Comparison of ENCODE assay signal across 23 cellular contexts in genomic region chr17:41498276-41498675, GRCh38. TPM values are rescaled to one million over a fixed set of nuclear protein-coding genes. Genes with fewer than 3 reads are reported as not detected.
A peak's percentile ranks its signal among the peaks of the same experiment; 100 is the strongest.
DNase-seq lines count a peak whose midpoint lies in the region; ATAC-seq, FAIRE-seq and TF ChIP-seq lines count a peak whose summit lies in the region.
"Had no signal": no experiment of that assay in that cellular context is flagged by ENCODE, and none has a peak within 500 bp of the region (broad histone marks: within the 10 kb centered on the region; RNA-seq: fewer than 3 reads in every experiment).

No MANE protein-coding gene starts in this region.

- TF ChIP-seq CTCF in HEK293 (tag by site-specific recombination; IDR thresholded peaks at IDR 0.05): no peak
- no peak for TF ChIP-seq CTCF in NB4 (IDR thresholded peaks at IDR 0.05; ENCODE audit: low read depth, low read length)
- TF ChIP-seq CTCF in kidney (IDR thresholded peaks at IDR 0.05; ENCODE audit: borderline replicate concordance, extremely low read depth, insufficient read depth): no peak

- DNase-seq in NB4 (ENCODE audit: low read depth) (peak; percentile 59), naive B cell (no peak), kidney glomerular epithelial cell (lab: John Stamatoyannopoulos, UW) (no peak), islet precursor cell (no peak), kidney (no peak), HuH-7 (ENCODE audit: low spot score) (no peak)
- no peak for DNase-seq in effector memory CD8-positive, alpha-beta T cell
- DNase-seq: activated CD4-positive, alpha-beta T cell treated with anti-CD3 and anti-CD28 coated beads, Interleukin-2, amount 50 U/mL, for 1 hour; activated naive CD8-positive, alpha-beta T cell treated with anti-CD3 and anti-CD28 coated beads, Interleukin-2, amount 10 ng/mL, durations not matched to agents 7 days and 5 days; activated T-cell treated with anti-CD3 and anti-CD28 coated beads, Interleukin-2, amount 50 U/mL, for 1 hour; heart left ventricle; naive thymus-derived CD8-positive, alpha-beta T cell; NCI-H1105 treated with DMSO at 0.1 percent for 48 hours; NCI-H446; stimulated activated CD4-positive, alpha-beta T cell treated with anti-CD3 and anti-CD28 coated beads, Interleukin-15, amount 100 ng/mL, for 24 hours had no signal

- peaks cover 0 to 12% of the 10 kb centered on the region in 2 donors for H3K4me1 Mint-ChIP-seq in effector memory CD8-positive, alpha-beta T cell (ENCODE audit: low read depth in 2 of 2)
- H3K4me1 Mint-ChIP-seq in naive B cell: peaks cover 13 to 24% (median 21%) of the 10 kb centered on the region in 3 donors

- H3K36me3 Mint-ChIP-seq in effector memory CD8-positive, alpha-beta T cell (ENCODE audit: insufficient read depth): no peaks in the 10 kb centered on the region
- no peaks in the 10 kb centered on the region for H3K36me3 Mint-ChIP-seq in naive B cell
- H3K36me3 Mint-ChIP-seq: activated naive CD8-positive, alpha-beta T cell treated with anti-CD3 and anti-CD28 coated beads, Interleukin-2, amount 10 ng/mL, durations not matched to agents 7 days and 5 days; naive thymus-derived CD8-positive, alpha-beta T cell had no signal

- H3K4me1 ChIP-seq in HEK293 (ENCODE audit: control insufficient read depth, insufficient read depth, low read length) (peaks cover 2% of the 10 kb centered on the region), kidney (ENCODE audit: control insufficient read depth in 1 of 2, insufficient read depth in 1 of 2, low read depth in 1 of 2, low read length in 2 of 2) (peaks cover 0 to 4% of the 10 kb centered on the region in 2 donors)

- no peaks in the 10 kb centered on the region for H3K9me3 Mint-ChIP-seq in effector memory CD8-positive, alpha-beta T cell
- H3K9me3 Mint-ChIP-seq in naive B cell: peaks cover 0 to 5% (median 0%) of the 10 kb centered on the region in 7 donors
- H3K9me3 Mint-ChIP-seq: activated naive CD8-positive, alpha-beta T cell treated with anti-CD3 and anti-CD28 coated beads, Interleukin-2, amount 10 ng/mL, durations not matched to agents 7 days and 5 days; naive thymus-derived CD8-positive, alpha-beta T cell; T-helper 2 cell treated with Interferon-gamma antibody and Interleukin-4, amounts not matched to agents 5 μg/mL and 100 μg/mL, for 36 hours had no signal

- no peak overlapping the region for H3K27ac Mint-ChIP-seq in effector memory CD8-positive, alpha-beta T cell
- H3K27ac Mint-ChIP-seq in naive B cell: no peak overlapping the region
- H3K27ac Mint-ChIP-seq: activated naive CD8-positive, alpha-beta T cell treated with anti-CD3 and anti-CD28 coated beads, Interleukin-2, amount 10 ng/mL, durations not matched to agents 7 days and 5 days; T-helper 2 cell treated with Interferon-gamma antibody and Interleukin-4, amounts not matched to agents 5 μg/mL and 100 μg/mL, for 36 hours had no signal

- H3K4me3 ChIP-seq in HEK293 (ENCODE audit: low read depth, low read length) (no peak overlapping the region), NB4 (ENCODE audit: low read depth, low read length) (no peak overlapping the region), kidney (ENCODE audit: low read length in 2 of 2) (no peak overlapping the region)
- H3K4me3 ChIP-seq: cardiac muscle cell, heart left ventricle, suprapubic skin had no signal

- H3K9ac ChIP-seq in kidney (ENCODE audit: low read length in 2 of 2): no peak overlapping the region

- FAIRE-seq in kidney (lab: Jason Lieb, UNC): no peak

- intact Hi-C loops in kidney (cut with DNase I): no loop called here

- H3K36me3 ChIP-seq in HEK293 (ENCODE audit: control insufficient read depth in 2 of 2, insufficient read depth in 1 of 2, low read length in 2 of 2) (no peaks in the 10 kb centered on the region), kidney (ENCODE audit: control insufficient read depth in 1 of 2, insufficient read depth in 2 of 2, low read length in 2 of 2) (no peaks in the 10 kb centered on the region)
- H3K36me3 ChIP-seq: cardiac muscle cell, heart left ventricle, suprapubic skin had no signal

- H3K27me3 Mint-ChIP-seq in effector memory CD8-positive, alpha-beta T cell: peaks cover 25 to 34% of the 10 kb centered on the region in 2 donors
- H3K27me3 Mint-ChIP-seq in naive B cell: peaks cover 10 to 43% (median 34%) of the 10 kb centered on the region in 3 donors
- H3K27me3 Mint-ChIP-seq: activated naive CD8-positive, alpha-beta T cell treated with anti-CD3 and anti-CD28 coated beads, Interleukin-2, amount 10 ng/mL, durations not matched to agents 7 days and 5 days had no signal

- H3K9me3 ChIP-seq in HEK293 (ENCODE audit: control insufficient read depth, insufficient read depth, low read depth, low read length) (no peaks in the 10 kb centered on the region), kidney (ENCODE audit: control insufficient read depth in 1 of 2, low read length in 2 of 2) (no peaks in the 10 kb centered on the region)
- H3K9me3 ChIP-seq: heart left ventricle, suprapubic skin had no signal

- TF ChIP-seq POLR2A in NB4 (IDR thresholded peaks at IDR 0.05; ENCODE audit: extremely low read depth, insufficient read length): no peak

- peak; percentile 17 for ATAC-seq in effector memory CD8-positive, alpha-beta T cell (replicated peaks)
- ATAC-seq in naive B cell (ENCODE audit: low read depth in 2 of 2): peak; percentile 6 to 39
- ATAC-seq: naive thymus-derived CD8-positive, alpha-beta T cell had no signal

- POLR2A ChIA-PET in HEK293 (lab: Yijun Ruan, JAX): no interaction called here

- CTCF ChIA-PET in HEK293 (lab: Yijun Ruan, JAX): interaction anchor here (0.6 to 3.1 kb wide), 13 partner anchors 10 to 689 kb away, joined by 3 to 25 read pairs (median 4); partner anchors contain the start of gene KRT35

- H3K4me3 Mint-ChIP-seq in effector memory CD8-positive, alpha-beta T cell: no peak overlapping the region
- no peak overlapping the region for H3K4me3 Mint-ChIP-seq in naive B cell
- H3K4me3 Mint-ChIP-seq: activated naive CD8-positive, alpha-beta T cell treated with anti-CD3 and anti-CD28 coated beads, Interleukin-2, amount 10 ng/mL, durations not matched to agents 7 days and 5 days; naive thymus-derived CD8-positive, alpha-beta T cell; T-helper 2 cell treated with Interferon-gamma antibody and Interleukin-4, amounts not matched to agents 5 μg/mL and 100 μg/mL, for 36 hours had no signal

- H3K27ac ChIP-seq in HEK293 (ENCODE audit: extremely low read depth, low read depth, low read length): no peak overlapping the region
- no peak overlapping the region for H3K27ac ChIP-seq in kidney (ENCODE audit: low read depth in 2 of 2, low read length in 2 of 2)
- H3K27ac ChIP-seq: C4-2B, cardiac muscle cell, suprapubic skin had no signal

TF ChIP-seq in HEK293, 187 proteins besides CTCF, POLR2A, EP300 and RAD21:
- TF ChIP-seq HOXD13 (CRISPR knock-in tag; IDR thresholded peaks at IDR 0.05; ENCODE audit: borderline replicate concordance) (no peak), ZBTB17 (tag by site-specific recombination; IDR thresholded peaks at IDR 0.05) (peak; percentile 59), ZNF664 (tag by site-specific recombination; IDR thresholded peaks at IDR 0.05) (peak; percentile 96)
- TF ChIP-seq, protein P1, sequence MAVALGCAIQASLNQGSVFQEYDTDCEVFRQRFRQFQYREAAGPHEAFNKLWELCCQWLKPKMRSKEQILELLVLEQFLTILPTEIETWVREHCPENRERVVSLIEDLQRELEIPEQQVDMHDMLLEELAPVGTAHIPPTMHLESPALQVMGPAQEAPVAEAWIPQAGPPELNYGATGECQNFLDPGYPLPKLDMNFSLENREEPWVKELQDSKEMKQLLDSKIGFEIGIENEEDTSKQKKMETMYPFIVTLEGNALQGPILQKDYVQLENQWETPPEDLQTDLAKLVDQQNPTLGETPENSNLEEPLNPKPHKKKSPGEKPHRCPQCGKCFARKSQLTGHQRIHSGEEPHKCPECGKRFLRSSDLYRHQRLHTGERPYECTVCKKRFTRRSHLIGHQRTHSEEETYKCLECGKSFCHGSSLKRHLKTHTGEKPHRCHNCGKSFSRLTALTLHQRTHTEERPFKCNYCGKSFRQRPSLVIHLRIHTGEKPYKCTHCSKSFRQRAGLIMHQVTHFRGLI (tag by site-specific recombination; IDR thresholded peaks at IDR 0.05): no peak
TF ChIP-seq in HEK293: peak in this region for 2.

RNA-seq across cellular contexts. Expression of gene KRT13, which starts 7.1 kb away (rescaled TPM):
- polyA plus RNA-seq in naive B cell (ENCODE audit: low read depth in 6 of 6): not detected
- not detected for total RNA-seq in kidney
- not detected for polyA plus RNA-seq in kidney (ENCODE audit: insufficient read depth, low read depth, low replicate concordance)
- total RNA-seq: activated naive CD8-positive, alpha-beta T cell treated with anti-CD3 and anti-CD28 coated beads, Interleukin-2, amount 10 ng/mL, durations not matched to agents 7 days and 5 days; cardiac muscle cell; Daoy; kidney epithelial cell; naive thymus-derived CD8-positive, alpha-beta T cell; pulmonary artery endothelial cell had no signal
- polyA plus RNA-seq: cardiac muscle cell; naive thymus-derived CD8-positive, alpha-beta T cell had no signal

RNA-seq across cellular contexts. Expression of gene KRT36, which starts 8.6 kb away (rescaled TPM):
- polyA plus RNA-seq in naive B cell (ENCODE audit: low read depth in 6 of 6): not detected
- total RNA-seq in kidney: not detected
- not detected for polyA plus RNA-seq in kidney (ENCODE audit: insufficient read depth, low read depth, low replicate concordance)
- total RNA-seq: activated naive CD8-positive, alpha-beta T cell treated with anti-CD3 and anti-CD28 coated beads, Interleukin-2, amount 10 ng/mL, durations not matched to agents 7 days and 5 days; cardiac muscle cell; Daoy; heart left ventricle; kidney epithelial cell; naive thymus-derived CD8-positive, alpha-beta T cell; pulmonary artery endothelial cell had no signal
- polyA plus RNA-seq: cardiac muscle cell; heart left ventricle; naive thymus-derived CD8-positive, alpha-beta T cell had no signal

RNA-seq across cellular contexts. Expression of gene KRT35, which starts 17.3 kb away (rescaled TPM):
- polyA plus RNA-seq in naive B cell (ENCODE audit: low read depth in 6 of 6) (not detected), kidney (ENCODE audit: insufficient read depth, low read depth, low replicate concordance) (not detected)
- total RNA-seq in kidney: not detected
- total RNA-seq: activated naive CD8-positive, alpha-beta T cell treated with anti-CD3 and anti-CD28 coated beads, Interleukin-2, amount 10 ng/mL, durations not matched to agents 7 days and 5 days; cardiac muscle cell; Daoy; heart left ventricle; kidney epithelial cell; naive thymus-derived CD8-positive, alpha-beta T cell; pulmonary artery endothelial cell had no signal
- polyA plus RNA-seq: cardiac muscle cell; heart left ventricle; naive thymus-derived CD8-positive, alpha-beta T cell had no signal

RNA-seq across cellular contexts. Expression of gene KRT15, which starts 20.4 kb away (rescaled TPM):
- not detected for polyA plus RNA-seq in naive B cell (ENCODE audit: low read depth in 6 of 6)
- total RNA-seq in kidney: 2.8 TPM
- polyA plus RNA-seq in kidney (ENCODE audit: insufficient read depth, low read depth, low replicate concordance): 0.15 TPM
- total RNA-seq: activated naive CD8-positive, alpha-beta T cell treated with anti-CD3 and anti-CD28 coated beads, Interleukin-2, amount 10 ng/mL, durations not matched to agents 7 days and 5 days; naive thymus-derived CD8-positive, alpha-beta T cell had no signal
- polyA plus RNA-seq: cardiac muscle cell; naive thymus-derived CD8-positive, alpha-beta T cell had no signal

RNA-seq across cellular contexts. Expression of gene KRT19, which starts 29.8 kb away (rescaled TPM):
- not detected for polyA plus RNA-seq in naive B cell (ENCODE audit: low read depth in 6 of 6)
- 781 TPM for total RNA-seq in kidney
- polyA plus RNA-seq in kidney (ENCODE audit: insufficient read depth, low read depth, low replicate concordance): 319 TPM
- total RNA-seq: activated naive CD8-positive, alpha-beta T cell treated with anti-CD3 and anti-CD28 coated beads, Interleukin-2, amount 10 ng/mL, durations not matched to agents 7 days and 5 days; naive thymus-derived CD8-positive, alpha-beta T cell had no signal
- polyA plus RNA-seq: naive thymus-derived CD8-positive, alpha-beta T cell had no signal
